8 cellular contexts compared by ENCODE assay signal in the genomic region with DNA sequence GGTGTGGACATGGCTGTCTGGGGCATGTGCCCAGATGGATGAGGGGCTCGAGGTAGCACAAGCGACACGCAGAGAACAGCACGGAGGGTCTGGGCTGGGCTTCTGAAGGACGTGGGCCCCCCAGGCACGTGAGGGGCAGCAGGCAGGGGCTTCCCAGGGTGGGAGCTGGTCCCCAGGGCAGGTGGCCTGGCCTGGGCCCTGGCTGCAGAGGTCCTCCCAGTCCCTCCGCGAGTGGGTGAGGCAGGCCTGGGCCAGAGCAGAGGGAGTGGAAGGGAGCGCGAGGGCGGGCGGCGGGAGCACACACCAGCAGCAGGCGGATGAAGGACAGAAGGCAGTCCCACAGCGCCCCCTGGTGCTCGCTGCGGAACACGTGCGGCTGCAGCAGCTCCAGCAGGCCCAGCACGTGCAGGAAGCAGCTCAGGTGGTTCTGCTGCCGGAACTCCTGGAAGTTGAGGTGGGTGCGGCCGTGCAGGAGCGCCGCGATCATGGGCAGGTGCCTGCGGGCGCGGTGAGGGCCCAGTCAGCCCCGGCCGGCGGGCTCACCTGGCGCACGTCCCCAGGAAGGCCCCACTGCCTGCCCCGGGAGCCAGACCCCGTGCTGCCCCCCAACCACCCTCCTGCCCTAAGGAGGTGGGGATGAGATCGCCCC. TPM values are rescaled to one million over a fixed set of nuclear protein-coding genes. Genes with fewer than 3 reads are reported as not detected.
DNase-seq lines count a peak whose midpoint lies in the region; ATAC-seq and TF ChIP-seq lines count a peak whose summit lies in the region.

No MANE protein-coding gene starts in this region.

- 32 to 35% methylated on average over 37 of the region's 37 CpGs for WGBS in heart right ventricle, 2 donors

- H3K9me3 ChIP-seq in heart right ventricle = no peaks in the 10 kb centered on the region

- no peaks in the 10 kb centered on the region for H3K27me3 ChIP-seq in heart right ventricle

- H3K4me1 Mint-ChIP-seq in T-helper 2 cell treated with Interferon-gamma antibody and Interleukin-4, amounts not matched to agents 5 μg/mL and 100 μg/mL, for 36 hours (ENCODE audit: low read depth) = no peaks in the 10 kb centered on the region

- no peak overlapping the region for H3K27ac Mint-ChIP-seq in T-helper 2 cell treated with Interferon-gamma antibody and Interleukin-4, amounts not matched to agents 5 μg/mL and 100 μg/mL, for 36 hours

- TF ChIP-seq CTCF in GM20000 (IDR thresholded peaks at IDR 0.05; ENCODE audit: extremely low read depth, missing control alignments) (peak; percentile 93), heart right ventricle (IDR thresholded peaks at IDR 0.05) (peak; percentile 78 to 95 (median 94))

- H3K9me3 Mint-ChIP-seq in T-helper 2 cell treated with Interferon-gamma antibody and Interleukin-4, amounts not matched to agents 5 μg/mL and 100 μg/mL, for 36 hours = no peaks in the 10 kb centered on the region

- H3K36me3 Mint-ChIP-seq in T-helper 2 cell treated with Interferon-gamma antibody and Interleukin-4, amounts not matched to agents 5 μg/mL and 100 μg/mL, for 36 hours (ENCODE audit: low read depth) = peaks cover 2% of the 10 kb centered on the region

- intact Hi-C loops in heart right ventricle (cut with DNase I) = loop anchor here (1.0 to 10.0 kb wide), 7 partner anchors 37 to 249 kb away; no protein-coding TSS in a partner anchor

- H3K4me3 ChIP-seq in heart right ventricle = no peak overlapping the region

- H3K4me3 Mint-ChIP-seq in T-helper 2 cell treated with Interferon-gamma antibody and Interleukin-4, amounts not matched to agents 5 μg/mL and 100 μg/mL, for 36 hours = no peak overlapping the region

- ATAC-seq in heart right ventricle = peak; percentile 48 to 83 (median 72)
- ATAC-seq in HG03571 (IDR thresholded peaks at IDR 0.05; ENCODE audit: unreplicated experiment) = no peak

- H3K27me3 Mint-ChIP-seq in T-helper 2 cell treated with Interferon-gamma antibody and Interleukin-4, amounts not matched to agents 5 μg/mL and 100 μg/mL, for 36 hours (ENCODE audit: low read depth) = no peaks in the 10 kb centered on the region

- H3K4me1 ChIP-seq in heart right ventricle = peaks cover 0 to 11% (median 4%) of the 10 kb centered on the region in 9 donors

- H3K27ac ChIP-seq in heart right ventricle = no peak overlapping the region

- H3K36me3 ChIP-seq in heart right ventricle = peaks cover 0 to 100% (median 44%) of the 10 kb centered on the region in 9 donors

- DNase-seq in AG08395 (ENCODE audit: low spot score) = peak; percentile 93
- DNase-seq in GM20000 (ENCODE audit: low spot score) = peak; percentile 94
- DNase-seq in NCI-H1930 (lab: John Stamatoyannopoulos, UW) = peak; percentile 54 to 59
- DNase-seq in T-helper 2 cell treated with Interferon-gamma antibody and Interleukin-4, amounts not matched to agents 5 μg/mL and 100 μg/mL, for 36 hours (ENCODE audit: low spot score) = peak; percentile 73
- DNase-seq in amniotic epithelial cell (ENCODE audit: low read depth) = peak; percentile 71
- DNase-seq in heart right ventricle = peak; percentile 86 to 88
- DNase-seq in renal cortical epithelial cell (ENCODE audit: low read depth) = peak; percentile 49

RNA-seq across cellular contexts. Expression of gene MICALL2, which starts 14.7 kb away (rescaled TPM):
- total RNA-seq in heart right ventricle = 10 to 100 TPM in 2 of 10 donors, 1 to 10 TPM in 8; 4.6 to 14.9 (median 7.5) TPM
- 10 to 100 TPM; 18.9 to 38.3 TPM for polyA plus RNA-seq in heart right ventricle
- total RNA-seq in renal cortical epithelial cell = 6.8 and 10.1 TPM in 2 replicates

RNA-seq across cellular contexts. Expression of gene INTS1, which starts 30.2 kb away (rescaled TPM):
- total RNA-seq in heart right ventricle = 10 to 100 TPM; 41.5 to 59.4 (median 45.4) TPM
- 10 to 100 TPM; 42.4 to 58.0 TPM for polyA plus RNA-seq in heart right ventricle
- total RNA-seq in renal cortical epithelial cell = 31.8 and 77.9 TPM in 2 replicates

RNA-seq across cellular contexts. Expression of gene MAFK, which starts 56.5 kb away (rescaled TPM):
- total RNA-seq in heart right ventricle (100 to 1,000 TPM in 5 of 10 donors, 10 to 100 TPM in 5; 58.6 to 180 (median 106) TPM), renal cortical epithelial cell (21.9 and 40.7 TPM in 2 replicates)
- 100 to 1,000 TPM in 1 of 2 donors, 10 to 100 TPM in 1; 82.1 to 102 TPM for polyA plus RNA-seq in heart right ventricle
